9 cellular contexts compared by ENCODE assay signal in the genomic region with DNA sequence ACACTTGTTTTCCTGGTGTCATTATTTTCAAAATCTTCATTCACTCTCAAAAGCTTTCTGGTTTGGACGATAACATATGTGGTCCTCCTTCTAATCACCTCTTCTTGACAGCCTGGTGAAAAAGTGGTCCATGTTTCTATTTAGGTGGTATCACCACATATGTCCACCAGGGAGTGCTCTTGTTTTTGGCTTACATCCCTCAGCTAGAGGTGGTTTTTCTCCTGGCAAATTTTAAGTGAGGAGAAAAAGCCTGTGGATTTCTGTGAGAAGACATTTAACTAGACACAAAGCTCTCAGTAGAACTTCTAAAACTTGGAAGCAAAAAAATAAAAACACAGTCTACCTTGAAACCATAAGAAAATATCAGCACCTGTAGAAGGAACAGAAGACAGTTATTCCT. TPM values are rescaled to one million over a fixed set of nuclear protein-coding genes. Genes with fewer than 3 reads are reported as not detected.
DNase-seq lines count a peak whose midpoint lies in the region; ATAC-seq and TF ChIP-seq lines count a peak whose summit lies in the region.
"Had no signal": no experiment of that assay in that cellular context is flagged by ENCODE, and none has a peak within 500 bp of the region (broad histone marks: within the 10 kb centered on the region; RNA-seq: fewer than 3 reads in every experiment).

No MANE protein-coding gene starts in this region.

- no peaks in the 10 kb centered on the region for H3K36me3 ChIP-seq in heart right ventricle

- WGBS in heart right ventricle, 2 donors, result 0 to 3% methylated on average over 1 of the region's 1 CpG

- H3K36me3 Mint-ChIP-seq in nephron progenitor cell (ENCODE audit: low read depth), result no peaks in the 10 kb centered on the region
- H3K36me3 Mint-ChIP-seq: activated naive CD8-positive, alpha-beta T cell treated with anti-CD3 and anti-CD28 coated beads, Interleukin-2, amount 10 ng/mL, durations not matched to agents 7 days and 5 days had no signal

- no peaks in the 10 kb centered on the region for H3K4me1 Mint-ChIP-seq in nephron progenitor cell
- H3K4me1 Mint-ChIP-seq: activated naive CD8-positive, alpha-beta T cell treated with anti-CD3 and anti-CD28 coated beads, Interleukin-2, amount 10 ng/mL, durations not matched to agents 7 days and 5 days had no signal

- no peak for ATAC-seq in heart right ventricle
- ATAC-seq in left ventricle myocardium superior, result no peak
- no peak for ATAC-seq in GM19397 (IDR thresholded peaks at IDR 0.05; ENCODE audit: unreplicated experiment)

- no peak overlapping the region for H3K4me3 ChIP-seq in heart right ventricle
- no peak overlapping the region for H3K4me3 ChIP-seq in cardiac fibroblast (replicated peaks in 1 of 2; ENCODE audit: low read depth in 2 of 2, low read length in 2 of 2)

- no peaks in the 10 kb centered on the region for H3K4me1 ChIP-seq in heart right ventricle

- DNase-seq in heart right ventricle, result no peak
- no peak for DNase-seq in left ventricle myocardium superior
- peak; percentile 61 for DNase-seq in NCI-H146 treated with DMSO at 0.1 percent for 48 hours (lab: John Stamatoyannopoulos, UW; ENCODE audit: unreplicated experiment)
- peak; percentile 68 to 73 for DNase-seq in cardiac fibroblast (ENCODE audit: low read depth in 2 of 2)
- peak; percentile 3 for DNase-seq in nephron progenitor cell
- DNase-seq in NK-92 treated with Interleukin-12 subunit alpha and Interleukin-12 subunit beta, amount 100 ng/mL, for 24 hours (lab: John Stamatoyannopoulos, UW), result no peak
- DNase-seq in ecto neural progenitor cell (ENCODE audit: low spot score), result no peak
- DNase-seq: activated naive CD8-positive, alpha-beta T cell treated with anti-CD3 and anti-CD28 coated beads, Interleukin-2, amount 10 ng/mL, durations not matched to agents 7 days and 5 days had no signal

- H3K27ac ChIP-seq in heart right ventricle, result no peak overlapping the region

- H3K27ac Mint-ChIP-seq in nephron progenitor cell, result no peak overlapping the region
- H3K27ac Mint-ChIP-seq: activated naive CD8-positive, alpha-beta T cell treated with anti-CD3 and anti-CD28 coated beads, Interleukin-2, amount 10 ng/mL, durations not matched to agents 7 days and 5 days had no signal

- peaks cover 10% of the 10 kb centered on the region for H3K27me3 Mint-ChIP-seq in nephron progenitor cell (ENCODE audit: low read depth, poor library complexity)
- H3K27me3 Mint-ChIP-seq: activated naive CD8-positive, alpha-beta T cell treated with anti-CD3 and anti-CD28 coated beads, Interleukin-2, amount 10 ng/mL, durations not matched to agents 7 days and 5 days had no signal

- peaks cover 0 to 10% (median 0%) of the 10 kb centered on the region in 11 donors for H3K9me3 ChIP-seq in heart right ventricle

- no peak overlapping the region for H3K4me3 Mint-ChIP-seq in nephron progenitor cell
- H3K4me3 Mint-ChIP-seq: activated naive CD8-positive, alpha-beta T cell treated with anti-CD3 and anti-CD28 coated beads, Interleukin-2, amount 10 ng/mL, durations not matched to agents 7 days and 5 days had no signal

- peaks cover 31% of the 10 kb centered on the region for H3K9me3 Mint-ChIP-seq in nephron progenitor cell
- H3K9me3 Mint-ChIP-seq: activated naive CD8-positive, alpha-beta T cell treated with anti-CD3 and anti-CD28 coated beads, Interleukin-2, amount 10 ng/mL, durations not matched to agents 7 days and 5 days had no signal

- intact Hi-C loops in heart right ventricle (cut with DNase I), result loop anchor here in 5 of 10 donors (5.0 to 10.0 kb wide), 4 partner anchors 487 to 692 kb away; no protein-coding TSS in a partner anchor
- intact Hi-C loops in left ventricle myocardium superior (cut with micrococcal nuclease), result no loop called here

- TF ChIP-seq CTCF in heart right ventricle (IDR thresholded peaks at IDR 0.05) (peak in 8 of 9 donors; percentile 25 to 62 (median 46)), cardiac fibroblast (IDR thresholded peaks at IDR 0.05; ENCODE audit: low read depth, low read length) (peak; percentile 53), nephron progenitor cell (IDR thresholded peaks at IDR 0.05) (peak; percentile 53)

- H3K27me3 ChIP-seq in heart right ventricle, result no peaks in the 10 kb centered on the region

RNA-seq across cellular contexts. Expression of a gene that starts 58.0 kb away (rescaled TPM):
- total RNA-seq in heart right ventricle, result 1 to 10 TPM in 8 of 10 donors, under 1 TPM in 2; 0.40 to 4.1 (median 2.4) TPM
- polyA plus RNA-seq in heart right ventricle, result under 1 TPM; 0.03 to 0.44 TPM
- 0.99 TPM for total RNA-seq in left ventricle myocardium superior
- total RNA-seq: activated naive CD8-positive, alpha-beta T cell treated with anti-CD3 and anti-CD28 coated beads, Interleukin-2, amount 10 ng/mL, durations not matched to agents 7 days and 5 days had no signal

Comparison
In these comparisons a context has a peak if more than half of its experiments do, and no peak if none do; other contexts are left out.
1. DNase-seq: peak in NCI-H146 treated with DMSO at 0.1 percent for 48 hours (single experiment), cardiac fibroblast (2 of 2) and nephron progenitor cell (single experiment); none in heart right ventricle (0 of 2), left ventricle myocardium superior (single experiment), NK-92 treated with Interleukin-12 subunit alpha and Interleukin-12 subunit beta, amount 100 ng/mL, for 24 hours (single experiment) and ecto neural progenitor cell (single experiment).
2. Peak in every context shown above with its lines, with median percentiles within 50 percentile points of each other: CTCF ChIP-seq.